In the genomic region with DNA sequence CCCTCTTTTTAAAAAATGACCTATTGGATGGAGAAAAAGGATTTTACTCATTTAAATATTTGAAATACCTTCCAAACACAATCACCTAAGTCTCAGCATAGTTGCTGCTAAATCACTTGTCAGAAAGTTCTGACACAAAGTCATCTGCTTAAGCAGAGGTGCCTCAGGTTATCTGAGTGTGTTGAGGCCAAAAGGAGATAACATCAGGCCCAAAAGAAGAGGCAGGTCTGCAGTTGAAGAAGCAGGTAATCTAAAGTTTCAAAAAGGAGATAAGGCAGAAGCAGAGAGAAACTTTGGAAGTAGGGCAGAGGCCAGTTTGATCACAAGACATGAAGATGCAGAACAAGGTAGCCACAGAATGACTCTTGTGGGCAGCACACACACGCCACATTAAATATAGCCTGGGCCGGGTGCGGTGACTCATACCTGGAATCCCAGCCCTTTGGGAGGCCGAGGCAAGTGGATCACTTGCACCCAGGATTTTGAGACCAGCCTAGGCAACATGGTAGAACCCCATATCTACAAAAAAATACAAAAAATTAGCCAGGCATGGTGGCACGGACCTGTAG, we compare ENCODE assay signal across 17 cellular contexts.
A peak's percentile ranks its signal among the peaks of the same experiment; 100 is the strongest.
DNase-seq lines count a peak whose midpoint lies in the region; ATAC-seq and TF ChIP-seq lines count a peak whose summit lies in the region.
"Had no signal": no experiment of that assay in that cellular context is flagged by ENCODE, and none has a peak within 500 bp of the region (broad histone marks: within the 10 kb centered on the region; RNA-seq: fewer than 3 reads in every experiment).

No MANE protein-coding gene starts in this region.

- no peaks in the 10 kb centered on the region for H3K4me1 ChIP-seq in heart left ventricle
- H3K4me1 ChIP-seq: uterus had no signal

- H3K36me3 ChIP-seq in heart left ventricle: no peaks in the 10 kb centered on the region
- H3K36me3 ChIP-seq: uterus had no signal

- H3K9me3 ChIP-seq in heart left ventricle: no peaks in the 10 kb centered on the region
- H3K9me3 ChIP-seq: uterus had no signal

- ATAC-seq in GM18498 (IDR thresholded peaks at IDR 0.05; ENCODE audit: unreplicated experiment) (peak; percentile 88), GM19463 (IDR thresholded peaks at IDR 0.05; ENCODE audit: unreplicated experiment) (peak; percentile 83), HG02938 (IDR thresholded peaks at IDR 0.05; ENCODE audit: unreplicated experiment) (peak; percentile 84), HG03575 (IDR thresholded peaks at IDR 0.05; ENCODE audit: extremely low read depth, insufficient number of reproducible peaks, low FRiP score, unreplicated experiment) (peak; percentile 89), heart left ventricle (no peak)
- ATAC-seq: natural killer cell treated with Interleukin-12 subunit alpha and Interleukin-12 subunit beta and Interleukin-15 and Interleukin-18, amount 100 ng/mL, for 72 hours; T-helper 17 cell had no signal

- H3K4me3 ChIP-seq in heart left ventricle: no peak overlapping the region
- H3K4me3 ChIP-seq: uterus had no signal

- no peak for TF ChIP-seq POLR2A in heart left ventricle (IDR thresholded peaks at IDR 0.05)

- intact Hi-C loops in heart left ventricle (cut with DNase I): loop anchor here in 2 of 10 donors (10.0 kb wide), 1 partner anchor 361 kb away; no protein-coding TSS in a partner anchor

- WGBS in heart left ventricle, 4 donors: 83 to 91% (median 86%) methylated on average over 5 of the region's 5 CpGs

- H3K27me3 ChIP-seq in heart left ventricle: peaks cover 0 to 4% (median 0%) of the 10 kb centered on the region in 9 donors
- H3K27me3 ChIP-seq: uterus had no signal

- H3K27ac ChIP-seq in heart left ventricle: no peak overlapping the region
- H3K27ac ChIP-seq: uterus had no signal

- no peak for TF ChIP-seq CTCF in heart left ventricle (IDR thresholded peaks at IDR 0.05)

- no peak for DNase-seq in COLO829 (ENCODE audit: low spot score)
- DNase-seq in NCI-H2029 (lab: John Stamatoyannopoulos, UW): no peak
- DNase-seq in activated CD4-positive, CD25-positive, alpha-beta regulatory T cell treated with anti-CD3 and anti-CD28 coated beads, Interleukin-2, amount 50 U/mL, for 72 hours: no peak
- DNase-seq in heart left ventricle: no peak
- DNase-seq: activated CD4-positive, CD25-positive, alpha-beta regulatory T cell; activated gamma-delta T cell; CD8-positive, alpha-beta memory T cell; cortex of kidney; NCI-H1436; SHP77; T-helper 17 cell; uterus had no signal

Comparison
In these comparisons a context has a peak if more than half of its experiments do, and no peak if none do; other contexts are left out.
1. ATAC-seq: peak in GM18498 (single experiment), GM19463 (single experiment), HG02938 (single experiment) and HG03575 (single experiment); none in heart left ventricle (0 of 4).